10 cellular contexts compared by ENCODE assay signal in the genomic region with DNA sequence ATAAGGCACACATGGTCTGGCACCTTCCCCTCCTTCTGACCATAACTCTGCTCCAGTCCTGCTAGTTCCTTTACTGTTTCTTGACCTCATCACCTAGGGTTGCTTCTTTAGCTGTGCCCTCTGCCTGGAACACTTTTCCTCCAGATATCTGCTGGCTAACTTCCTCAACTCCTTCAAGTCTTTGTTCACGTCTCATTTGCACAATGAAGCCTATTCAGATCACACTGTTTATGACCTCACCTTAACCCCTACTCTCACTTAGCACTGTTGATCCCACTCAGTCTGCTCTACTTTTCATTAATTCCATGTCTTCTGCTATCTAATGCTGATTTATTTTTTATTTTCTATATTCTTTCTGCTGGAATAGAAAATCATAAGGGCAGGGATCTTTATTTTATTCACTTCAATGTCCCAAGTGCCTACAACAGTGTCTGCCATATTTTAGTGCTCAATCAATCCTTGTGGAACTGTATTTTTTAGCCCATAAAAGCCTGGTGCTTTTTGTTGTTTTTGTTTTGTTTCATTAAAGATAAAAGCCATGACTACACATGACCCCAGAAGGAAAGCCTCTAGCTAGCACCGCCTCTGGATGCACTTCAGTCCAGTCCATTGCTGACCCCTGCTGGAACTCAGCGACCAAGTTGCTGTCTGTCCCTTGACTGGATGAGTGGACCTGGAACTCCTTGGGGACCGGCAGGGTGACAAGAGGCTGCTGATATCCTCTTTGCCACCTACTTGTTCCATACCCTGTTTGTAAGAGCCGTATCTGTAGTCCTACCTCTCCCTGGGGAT. TPM values are rescaled to one million over a fixed set of nuclear protein-coding genes. Genes with fewer than 3 reads are reported as not detected.
DNase-seq lines count a peak whose midpoint lies in the region; ATAC-seq, FAIRE-seq and TF ChIP-seq lines count a peak whose summit lies in the region.
"Had no signal": no experiment of that assay in that cellular context is flagged by ENCODE, and none has a peak within 500 bp of the region (broad histone marks: within the 10 kb centered on the region; RNA-seq: fewer than 3 reads in every experiment).

No MANE protein-coding gene starts in this region.

- peak; percentile 84 for TF ChIP-seq CTCF in C4-2B (conservative IDR thresholded peaks at IDR 0.05)
- TF ChIP-seq CTCF in Panc1 (IDR thresholded peaks at IDR 0.05) = peak; percentile 81
- TF ChIP-seq CTCF in chondrocyte (IDR thresholded peaks at IDR 0.05) = peak; percentile 86
- peak; percentile 90 for TF ChIP-seq CTCF in HepG2 (CRISPR knock-in tag; IDR thresholded peaks at IDR 0.05)
- peak; percentile 58 to 59 for TF ChIP-seq CTCF in tibial artery (IDR thresholded peaks at IDR 0.05)

- no peak overlapping the region for H3K4me2 ChIP-seq in HepG2 (ENCODE audit: low read depth, low read length)

- no peaks in the 10 kb centered on the region for H3K79me2 ChIP-seq in HepG2 (ENCODE audit: insufficient read depth, low read length)

- POLR2A ChIA-PET in Panc1 (lab: Charles Lee) (no interaction called here), HepG2 (lab: Yijun Ruan, JAX) (no interaction called here)

- CTCF ChIA-PET in Panc1 (lab: Charles Lee) = interaction anchor here (0.6 kb wide), 1 partner anchor 651 kb away, joined by 3 read pairs; the partner anchor contains the start of gene KLHDC10
- CTCF ChIA-PET in HepG2 (lab: Yijun Ruan, JAX; ENCODE audit: low intra/inter-chr PET ratio, low total read pairs) = interaction anchor here (1.1 to 1.8 kb wide), 2 partner anchors 479 to 567 kb away, joined by 3 to 21 read pairs; no protein-coding TSS in a partner anchor

- H3K9ac ChIP-seq in HepG2 (ENCODE audit: insufficient read depth, low read depth, low read length) = no peak overlapping the region

- H3K27me3 ChIP-seq in Panc1 (ENCODE audit: control insufficient read depth, insufficient read depth, low read length) (peaks cover 28% of the 10 kb centered on the region; the same call in 1 of the 2 replicates), HepG2 (ENCODE audit: control insufficient read depth in 1 of 2, insufficient read depth in 2 of 2, low read length in 2 of 2) (0 out of 5 replicates have a peak, but pooled peaks cover 0 to 5% of the 10 kb centered on the region in 2 experiments), tibial artery (no peaks in the 10 kb centered on the region)

- FAIRE-seq in HepG2 (lab: Jason Lieb, UNC) = peak; percentile 76

- H3K4me3 ChIP-seq in Panc1 (ENCODE audit: low read depth in 2 of 2, low read length in 2 of 2) (no peak overlapping the region), HepG2 (replicated peaks in 1 of 3; ENCODE audit: insufficient read depth in 1 of 3, low read depth in 2 of 3, low read length in 3 of 3) (no peak overlapping the region), tibial artery (no peak overlapping the region)

- BruUV-seq in Panc1 (replicated peaks; lab: Mats Ljungman, UMichigan) (no TSS peak), HepG2 (replicated peaks; lab: Mats Ljungman, UMichigan) (no TSS peak)

- H3K27ac ChIP-seq in C4-2B (no peak overlapping the region), Panc1 (ENCODE audit: low read length) (no peak overlapping the region), HepG2 (ENCODE audit: extremely low read length, insufficient read depth, low read length) (no peak overlapping the region), tibial artery (no peak overlapping the region)

- in situ Hi-C loops in Panc1 (cut with HindIII; ENCODE audit: low pct_unique_long_range_greater_than_20kb, low sequenced_read_pairs) = no loop called here
- in situ Hi-C loops in HepG2 (cut with HindIII; ENCODE audit: extremely low pct_ligation_motif_present, low pct_unique_long_range_greater_than_20kb) = loop anchor here (10.0 kb wide), 1 partner anchor 647 kb away; the partner anchor contains the start of gene KLHDC10

- no peak overlapping the region for H2AFZ ChIP-seq in HepG2 (ENCODE audit: low read length)

- intact Hi-C loops in Panc1 (cut with micrococcal nuclease; ENCODE audit: unreplicated experiment) = loop anchor here (10.0 kb wide), 1 partner anchor 647 kb away; the partner anchor contains the start of gene KLHDC10
- intact Hi-C loops in HepG2 (cut with micrococcal nuclease; ENCODE audit: unreplicated experiment) = loop anchor here (1.0 kb wide), 2 partner anchors 479 to 649 kb away; no protein-coding TSS in a partner anchor
- intact Hi-C loops in tibial artery (cut with DNase I; ENCODE audit: low total_unique reads) = no loop called here
- intact Hi-C loops in activated T-helper 1 cell treated with anti-CD3 and anti-CD28 coated beads, Interleukin-12 subunit alpha, Interleukin-12 subunit beta, Interleukin-2, Interleukin-4 antibody, amounts not matched to agents 30 ng/mL and 10 ng/mL and 1 ng/mL, durations not matched to agents 14 hours and 24 hours and 36 hours (cut with micrococcal nuclease) = no loop called here

- H3K36me3 ChIP-seq in Panc1 (ENCODE audit: control insufficient read depth, insufficient read depth, low read length) (no peaks in the 10 kb centered on the region), HepG2 (replicated peaks in 1 of 2; ENCODE audit: control insufficient read depth in 1 of 2, insufficient read depth in 2 of 2, low read length in 2 of 2) (no peaks in the 10 kb centered on the region), tibial artery (no peaks in the 10 kb centered on the region)

- DNase-seq in H4 (ENCODE audit: low spot score) (peak; percentile 77), Panc1 (ENCODE audit: low read depth, low spot score) (peak; percentile 30), chondrocyte (ENCODE audit: low spot score) (no peak), HepG2 (ENCODE audit: low spot score) (peak; percentile 49), tibial artery (peak; percentile 57 to 71)
- DNase-seq in activated T-helper 1 cell treated with anti-CD3 and anti-CD28 coated beads, Interleukin-12 subunit alpha, Interleukin-12 subunit beta, Interleukin-2, Interleukin-4 antibody, amounts not matched to agents 30 ng/mL and 10 ng/mL and 1 ng/mL, durations not matched to agents 14 hours and 24 hours and 36 hours (ENCODE audit: low spot score) = no peak

- no peak overlapping the region for H3K4me3 Mint-ChIP-seq in chondrocyte (ENCODE audit: unreplicated experiment)
- H3K4me3 Mint-ChIP-seq in activated T-helper 1 cell treated with anti-CD3 and anti-CD28 coated beads, Interleukin-12 subunit alpha, Interleukin-12 subunit beta, Interleukin-2, Interleukin-4 antibody, amounts not matched to agents 30 ng/mL and 10 ng/mL and 1 ng/mL, durations not matched to agents 14 hours and 24 hours and 36 hours = no peak overlapping the region
- H3K4me3 Mint-ChIP-seq: IgD-negative memory B cell, memory B cell had no signal

- peak; percentile 77 for TF ChIP-seq RAD21 in HepG2 (CRISPR knock-in tag; IDR thresholded peaks at IDR 0.05)

- H3K4me1 ChIP-seq in Panc1 (ENCODE audit: control insufficient read depth, insufficient read depth, low read length) (no peaks in the 10 kb centered on the region), HepG2 (ENCODE audit: insufficient read depth, low read length) (no peaks in the 10 kb centered on the region), tibial artery (no peaks in the 10 kb centered on the region)

- no peaks in the 10 kb centered on the region for H3K9me3 Mint-ChIP-seq in chondrocyte (ENCODE audit: low read depth)
- no peaks in the 10 kb centered on the region for H3K9me3 Mint-ChIP-seq in activated T-helper 1 cell treated with anti-CD3 and anti-CD28 coated beads, Interleukin-12 subunit alpha, Interleukin-12 subunit beta, Interleukin-2, Interleukin-4 antibody, amounts not matched to agents 30 ng/mL and 10 ng/mL and 1 ng/mL, durations not matched to agents 14 hours and 24 hours and 36 hours
- H3K9me3 Mint-ChIP-seq: IgD-negative memory B cell, memory B cell had no signal

- no peaks in the 10 kb centered on the region for H3K9me3 ChIP-seq in Panc1 (ENCODE audit: control insufficient read depth, insufficient read depth, low read depth, low read length)
- no peaks in the 10 kb centered on the region for H3K9me3 ChIP-seq in HepG2 (ENCODE audit: low read length)
- no peaks in the 10 kb centered on the region for H3K9me3 ChIP-seq in tibial artery

- H3K4me1 Mint-ChIP-seq in chondrocyte (ENCODE audit: low read depth) = no peaks in the 10 kb centered on the region
- H3K4me1 Mint-ChIP-seq in activated T-helper 1 cell treated with anti-CD3 and anti-CD28 coated beads, Interleukin-12 subunit alpha, Interleukin-12 subunit beta, Interleukin-2, Interleukin-4 antibody, amounts not matched to agents 30 ng/mL and 10 ng/mL and 1 ng/mL, durations not matched to agents 14 hours and 24 hours and 36 hours (ENCODE audit: low read depth) = no peaks in the 10 kb centered on the region
- H3K4me1 Mint-ChIP-seq: IgD-negative memory B cell, memory B cell had no signal

- H4K20me1 ChIP-seq in HepG2 (ENCODE audit: insufficient read depth, low read length) = no peaks in the 10 kb centered on the region

- TF ChIP-seq EP300 in HepG2 (IDR thresholded peaks at IDR 0.05; ENCODE audit: low read depth in 2 of 2, low read length in 2 of 2) = no peak
- no peak for TF ChIP-seq EP300 in HepG2 (CRISPR knock-in tag; IDR thresholded peaks at IDR 0.05; ENCODE audit: borderline replicate concordance)

- H3K36me3 Mint-ChIP-seq in chondrocyte (ENCODE audit: low read depth) = no peaks in the 10 kb centered on the region
- H3K36me3 Mint-ChIP-seq in activated T-helper 1 cell treated with anti-CD3 and anti-CD28 coated beads, Interleukin-12 subunit alpha, Interleukin-12 subunit beta, Interleukin-2, Interleukin-4 antibody, amounts not matched to agents 30 ng/mL and 10 ng/mL and 1 ng/mL, durations not matched to agents 14 hours and 24 hours and 36 hours (ENCODE audit: low read depth) = no peaks in the 10 kb centered on the region
- H3K36me3 Mint-ChIP-seq: IgD-negative memory B cell, memory B cell had no signal

- no peak overlapping the region for H3K27ac Mint-ChIP-seq in chondrocyte (ENCODE audit: unreplicated experiment)
- no peak overlapping the region for H3K27ac Mint-ChIP-seq in activated T-helper 1 cell treated with anti-CD3 and anti-CD28 coated beads, Interleukin-12 subunit alpha, Interleukin-12 subunit beta, Interleukin-2, Interleukin-4 antibody, amounts not matched to agents 30 ng/mL and 10 ng/mL and 1 ng/mL, durations not matched to agents 14 hours and 24 hours and 36 hours
- H3K27ac Mint-ChIP-seq: IgD-negative memory B cell, memory B cell had no signal

- no peak for TF ChIP-seq POLR2A in HepG2 (IDR thresholded peaks at IDR 0.05; ENCODE audit: insufficient read depth in 1 of 2, low read depth in 2 of 2, low read length in 2 of 2)

- H3K27me3 Mint-ChIP-seq in chondrocyte (ENCODE audit: low read depth) = peaks cover 6% of the 10 kb centered on the region
- peaks cover 26% of the 10 kb centered on the region for H3K27me3 Mint-ChIP-seq in activated T-helper 1 cell treated with anti-CD3 and anti-CD28 coated beads, Interleukin-12 subunit alpha, Interleukin-12 subunit beta, Interleukin-2, Interleukin-4 antibody, amounts not matched to agents 30 ng/mL and 10 ng/mL and 1 ng/mL, durations not matched to agents 14 hours and 24 hours and 36 hours (ENCODE audit: insufficient read depth)

- ATAC-seq in Panc1 (peak; percentile 98), HepG2 (peak; percentile 98), HG03139 (IDR thresholded peaks at IDR 0.05; ENCODE audit: unreplicated experiment) (no peak)

- 11% methylated on average over 4 of the region's 5 CpGs for WGBS in HepG2 (ENCODE audit: low lambda C conversion rate)

RNA-seq across cellular contexts. Expression of gene KLF14, which starts 12.3 kb away (rescaled TPM):
- 0.64 TPM in 1 of 2 replicates, not detected in the other for total RNA-seq in H4 (2014; rRNA removed; shearing (Covaris generic))
- total RNA-seq in Panc1 (2021; ENCODE audit: unreplicated experiment) (0.39 TPM), chondrocyte (0.10 TPM in 1 of 3 replicates, not detected in the others), HepG2 (2016; rRNA removed; fragmentation: Illumina TruSeq; extraction: Trizol) (not detected in 2 replicates)
- polyA plus RNA-seq in Panc1 (2012; ENCODE audit: insufficient read length) = 0.27 TPM
- total RNA-seq in HepG2 (2016; cell fraction: cytosol; rRNA removed; fragmentation: Illumina TruSeq; extraction: Trizol; ENCODE audit: low read depth) = not detected in 2 replicates
- total RNA-seq in HepG2 (2016; cell fraction: insoluble cytoplasmic fraction; rRNA removed; fragmentation: Illumina TruSeq; extraction: Trizol) = not detected in 2 replicates
- not detected in 2 replicates for total RNA-seq in HepG2 (2016; cell fraction: membrane; rRNA removed; fragmentation: Illumina TruSeq; extraction: Trizol)
- total RNA-seq in HepG2 (2016; cell fraction: nucleus; rRNA removed; fragmentation: Illumina TruSeq; extraction: Trizol) = not detected in 2 replicates
- polyA plus RNA-seq in HepG2 (2011; rRNA removed) = not detected in 2 replicates
- not detected in 2 replicates for polyA plus RNA-seq in HepG2 (2011; cell fraction: cytosol; rRNA removed)
- not detected in 2 replicates for polyA plus RNA-seq in HepG2 (2011; cell fraction: nucleus; rRNA removed)
- not detected in 2 replicates for polyA plus RNA-seq in HepG2 (2012)
- polyA plus RNA-seq in HepG2 (2016; cell fraction: cytosol; fragmentation: Illumina TruSeq; extraction: Trizol; ENCODE audit: low read depth) = not detected in 2 replicates
- not detected in 2 replicates for polyA plus RNA-seq in HepG2 (2016; cell fraction: insoluble cytoplasmic fraction; fragmentation: Illumina TruSeq; extraction: Trizol; ENCODE audit: low read depth)
- not detected in 2 replicates for polyA plus RNA-seq in HepG2 (2016; cell fraction: membrane; fragmentation: Illumina TruSeq; extraction: Trizol; ENCODE audit: low read depth)
- not detected in 2 replicates for polyA plus RNA-seq in HepG2 (2016; cell fraction: nucleus; fragmentation: Illumina TruSeq; extraction: Trizol; ENCODE audit: insufficient read depth, low read depth)
- polyA minus RNA-seq in HepG2 (2011; rRNA and poly(A)+ RNA removed; ENCODE audit: low replicate concordance) = not detected in 2 replicates
- not detected in 2 replicates for polyA minus RNA-seq in HepG2 (2011; cell fraction: cytosol; rRNA and poly(A)+ RNA removed)
- polyA minus RNA-seq in HepG2 (2011; cell fraction: nucleus; rRNA and poly(A)+ RNA removed) = not detected in 2 replicates
- total RNA-seq in activated T-helper 1 cell treated with anti-CD3 and anti-CD28 coated beads, Interleukin-12 subunit alpha, Interleukin-12 subunit beta, Interleukin-2, Interleukin-4 antibody, amounts not matched to agents 30 ng/mL and 10 ng/mL and 1 ng/mL, durations not matched to agents 14 hours and 24 hours and 36 hours = not detected in 2 replicates

RNA-seq across cellular contexts. Expression of gene TSGA13, which starts 35.3 kb away (rescaled TPM):
- total RNA-seq in H4 (2014; rRNA removed; shearing (Covaris generic)) = not detected in 2 replicates
- not detected for total RNA-seq in Panc1 (2021; ENCODE audit: unreplicated experiment)
- not detected for polyA plus RNA-seq in Panc1 (2012; ENCODE audit: insufficient read length)
- total RNA-seq in chondrocyte = not detected in 3 replicates
- total RNA-seq in HepG2 (2016; rRNA removed; fragmentation: Illumina TruSeq; extraction: Trizol) = not detected in 2 replicates
- not detected in 2 replicates for total RNA-seq in HepG2 (2016; cell fraction: cytosol; rRNA removed; fragmentation: Illumina TruSeq; extraction: Trizol; ENCODE audit: low read depth)
- total RNA-seq in HepG2 (2016; cell fraction: insoluble cytoplasmic fraction; rRNA removed; fragmentation: Illumina TruSeq; extraction: Trizol) = not detected in 2 replicates
- total RNA-seq in HepG2 (2016; cell fraction: membrane; rRNA removed; fragmentation: Illumina TruSeq; extraction: Trizol) = not detected in 2 replicates
- not detected in 2 replicates for total RNA-seq in HepG2 (2016; cell fraction: nucleus; rRNA removed; fragmentation: Illumina TruSeq; extraction: Trizol)
- not detected in 2 replicates for polyA plus RNA-seq in HepG2 (2011; rRNA removed)
- polyA plus RNA-seq in HepG2 (2011; cell fraction: cytosol; rRNA removed) = not detected in 2 replicates
- polyA plus RNA-seq in HepG2 (2011; cell fraction: nucleus; rRNA removed) = not detected in 2 replicates
- polyA plus RNA-seq in HepG2 (2012) = not detected in 2 replicates
- polyA plus RNA-seq in HepG2 (2016; cell fraction: cytosol; fragmentation: Illumina TruSeq; extraction: Trizol; ENCODE audit: low read depth) = not detected in 2 replicates
- polyA plus RNA-seq in HepG2 (2016; cell fraction: insoluble cytoplasmic fraction; fragmentation: Illumina TruSeq; extraction: Trizol; ENCODE audit: low read depth) = not detected in 2 replicates
- polyA plus RNA-seq in HepG2 (2016; cell fraction: membrane; fragmentation: Illumina TruSeq; extraction: Trizol; ENCODE audit: low read depth) = not detected in 2 replicates
- polyA plus RNA-seq in HepG2 (2016; cell fraction: nucleus; fragmentation: Illumina TruSeq; extraction: Trizol; ENCODE audit: insufficient read depth, low read depth) = not detected in 2 replicates
- not detected in 2 replicates for polyA minus RNA-seq in HepG2 (2011; rRNA and poly(A)+ RNA removed; ENCODE audit: low replicate concordance)
- polyA minus RNA-seq in HepG2 (2011; cell fraction: cytosol; rRNA and poly(A)+ RNA removed) = not detected in 2 replicates
- not detected in 2 replicates for polyA minus RNA-seq in HepG2 (2011; cell fraction: nucleus; rRNA and poly(A)+ RNA removed)
- not detected in 2 replicates for total RNA-seq in activated T-helper 1 cell treated with anti-CD3 and anti-CD28 coated beads, Interleukin-12 subunit alpha, Interleukin-12 subunit beta, Interleukin-2, Interleukin-4 antibody, amounts not matched to agents 30 ng/mL and 10 ng/mL and 1 ng/mL, durations not matched to agents 14 hours and 24 hours and 36 hours
- polyA plus RNA-seq: IgD-negative memory B cell had no signal

RNA-seq across cellular contexts. Expression of gene COPG2, which starts 53.1 kb away (rescaled TPM):
- total RNA-seq in H4 (2014; rRNA removed; shearing (Covaris generic)) = 39.2 and 41.3 TPM in 2 replicates
- total RNA-seq in Panc1 (2021; ENCODE audit: unreplicated experiment) (26.0 TPM), chondrocyte (24.1 to 28.9 TPM (median 25.0 TPM) in 3 replicates), HepG2 (2016; rRNA removed; fragmentation: Illumina TruSeq; extraction: Trizol) (17.7 and 27.7 TPM in 2 replicates)
- 14.9 TPM for polyA plus RNA-seq in Panc1 (2012; ENCODE audit: insufficient read length)
- total RNA-seq in HepG2 (2016; cell fraction: cytosol; rRNA removed; fragmentation: Illumina TruSeq; extraction: Trizol; ENCODE audit: low read depth) = 1.5 and 2.1 TPM in 2 replicates
- 18.5 and 23.9 TPM in 2 replicates for total RNA-seq in HepG2 (2016; cell fraction: insoluble cytoplasmic fraction; rRNA removed; fragmentation: Illumina TruSeq; extraction: Trizol)
- 5.6 and 6.4 TPM in 2 replicates for total RNA-seq in HepG2 (2016; cell fraction: membrane; rRNA removed; fragmentation: Illumina TruSeq; extraction: Trizol)
- total RNA-seq in HepG2 (2016; cell fraction: nucleus; rRNA removed; fragmentation: Illumina TruSeq; extraction: Trizol) = 16.1 and 17.2 TPM in 2 replicates
- 12.6 and 14.1 TPM in 2 replicates for polyA plus RNA-seq in HepG2 (2011; rRNA removed)
- polyA plus RNA-seq in HepG2 (2011; cell fraction: cytosol; rRNA removed) = 9.8 and 13.2 TPM in 2 replicates
- 6.0 and 6.4 TPM in 2 replicates for polyA plus RNA-seq in HepG2 (2011; cell fraction: nucleus; rRNA removed)
- 11.9 and 13.8 TPM in 2 replicates for polyA plus RNA-seq in HepG2 (2012)
- polyA plus RNA-seq in HepG2 (2016; cell fraction: cytosol; fragmentation: Illumina TruSeq; extraction: Trizol; ENCODE audit: low read depth) = 1.4 and 1.5 TPM in 2 replicates
- 21.0 and 22.5 TPM in 2 replicates for polyA plus RNA-seq in HepG2 (2016; cell fraction: insoluble cytoplasmic fraction; fragmentation: Illumina TruSeq; extraction: Trizol; ENCODE audit: low read depth)
- polyA plus RNA-seq in HepG2 (2016; cell fraction: membrane; fragmentation: Illumina TruSeq; extraction: Trizol; ENCODE audit: low read depth) = 3.3 and 3.7 TPM in 2 replicates
- 15.1 and 15.7 TPM in 2 replicates for polyA plus RNA-seq in HepG2 (2016; cell fraction: nucleus; fragmentation: Illumina TruSeq; extraction: Trizol; ENCODE audit: insufficient read depth, low read depth)
- 23.1 and 23.8 TPM in 2 replicates for polyA minus RNA-seq in HepG2 (2011; rRNA and poly(A)+ RNA removed; ENCODE audit: low replicate concordance)
- polyA minus RNA-seq in HepG2 (2011; cell fraction: cytosol; rRNA and poly(A)+ RNA removed) = 15.2 and 17.4 TPM in 2 replicates
- 15.8 and 18.9 TPM in 2 replicates for polyA minus RNA-seq in HepG2 (2011; cell fraction: nucleus; rRNA and poly(A)+ RNA removed)
- total RNA-seq in activated T-helper 1 cell treated with anti-CD3 and anti-CD28 coated beads, Interleukin-12 subunit alpha, Interleukin-12 subunit beta, Interleukin-2, Interleukin-4 antibody, amounts not matched to agents 30 ng/mL and 10 ng/mL and 1 ng/mL, durations not matched to agents 14 hours and 24 hours and 36 hours = 19.3 and 20.9 TPM in 2 replicates

Comparison
In these comparisons a context has a peak if more than half of its experiments do, and no peak if none do; other contexts are left out.
1. DNase-seq: peak in H4 (single experiment), Panc1 (single experiment), HepG2 (single experiment) and tibial artery (2 of 2); none in chondrocyte (single experiment) and activated T-helper 1 cell treated with anti-CD3 and anti-CD28 coated beads, Interleukin-12 subunit alpha, Interleukin-12 subunit beta, Interleukin-2, Interleukin-4 antibody, amounts not matched to agents 30 ng/mL and 10 ng/mL and 1 ng/mL, durations not matched to agents 14 hours and 24 hours and 36 hours (single experiment).
2. intact Hi-C loops: an anchor here in Panc1 (10.0 kb wide) and HepG2 (1.0 kb wide); none called in tibial artery and activated T-helper 1 cell treated with anti-CD3 and anti-CD28 coated beads, Interleukin-12 subunit alpha, Interleukin-12 subunit beta, Interleukin-2, Interleukin-4 antibody, amounts not matched to agents 30 ng/mL and 10 ng/mL and 1 ng/mL, durations not matched to agents 14 hours and 24 hours and 36 hours.
3. Peak in every context shown above with its lines, with median percentiles within 50 percentile points of each other: CTCF ChIP-seq.